ENCODE assay signal across 10 cellular contexts in genomic region chr16:70432304-70432799, GRCh38. TPM values are rescaled to one million over a fixed set of nuclear protein-coding genes. Genes with fewer than 3 reads are reported as not detected.
DNase-seq lines count a peak whose midpoint lies in the region; ATAC-seq lines count a peak whose summit lies in the region.
"Had no signal": no experiment of that assay in that cellular context is flagged by ENCODE, and none has a peak within 500 bp of the region (broad histone marks: within the 10 kb centered on the region; RNA-seq: fewer than 3 reads in every experiment).

No MANE protein-coding gene starts in this region.

- peak overlapping the region; percentile 4 to 83 (median 62); a peak in 20 of 22 replicates for H3K9ac ChIP-seq in BLaER1 treated with 17β-estradiol and CSF1 and Interleukin-3, amounts not matched to agents 10 nM and 100 nM
- H3K9ac ChIP-seq in HUES6 (ENCODE audit: low read length), result peak overlapping the region; percentile 29

- peak overlapping the region in 10 of 11 experiments; percentile 68 to 98 (median 94); a peak in 21 of 22 replicates for H3K27ac ChIP-seq in BLaER1 treated with 17β-estradiol and CSF1 and Interleukin-3, amounts not matched to agents 10 nM and 100 nM
- peak overlapping the region; percentile 32 for H3K27ac ChIP-seq in HUES6 (ENCODE audit: low read depth, low read length)
- peak overlapping the region; percentile 55 for H3K27ac ChIP-seq in naive thymus-derived CD4-positive, alpha-beta T cell (ENCODE audit: low read depth, low read length)

- peak overlapping the region; percentile 37 for H3K4me3 Mint-ChIP-seq in activated naive CD8-positive, alpha-beta T cell treated with anti-CD3 and anti-CD28 coated beads, Interleukin-2, amount 10 ng/mL, durations not matched to agents 7 days and 5 days
- peak overlapping the region in 2 of 10 donors; percentile 39 to 63 for H3K4me3 Mint-ChIP-seq in naive thymus-derived CD4-positive, alpha-beta T cell

- peaks cover 59% of the 10 kb centered on the region for H3K4me1 Mint-ChIP-seq in activated naive CD8-positive, alpha-beta T cell treated with anti-CD3 and anti-CD28 coated beads, Interleukin-2, amount 10 ng/mL, durations not matched to agents 7 days and 5 days
- H3K4me1 Mint-ChIP-seq in naive thymus-derived CD4-positive, alpha-beta T cell, result peaks cover 53 to 88% (median 78%) of the 10 kb centered on the region in 7 donors

- DNase-seq in activated naive CD8-positive, alpha-beta T cell treated with anti-CD3 and anti-CD28 coated beads, Interleukin-2, amount 10 ng/mL, durations not matched to agents 7 days and 5 days, result no peak
- no peak for DNase-seq in naive thymus-derived CD4-positive, alpha-beta T cell
- DNase-seq in RKO (ENCODE audit: low spot score) (no peak), SW 1271 (lab: John Stamatoyannopoulos, UW) (no peak), epidermal melanocyte (ENCODE audit: insufficient read length, low spot score) (no peak)
- DNase-seq: activated gamma-delta T cell; stimulated activated CD4-positive, alpha-beta T cell treated with anti-CD3 and anti-CD28 coated beads, Interleukin-1b, Interleukin-23, amount 100 ng/mL, for 48 hours had no signal

- H3K27ac Mint-ChIP-seq in activated naive CD8-positive, alpha-beta T cell treated with anti-CD3 and anti-CD28 coated beads, Interleukin-2, amount 10 ng/mL, durations not matched to agents 7 days and 5 days, result peak overlapping the region; percentile 43
- peak overlapping the region in 8 of 9 donors; percentile 51 to 88 (median 78) for H3K27ac Mint-ChIP-seq in naive thymus-derived CD4-positive, alpha-beta T cell

- no peaks in the 10 kb centered on the region for H3K27me3 ChIP-seq in BLaER1 treated with 17β-estradiol and CSF1 and Interleukin-3, amounts not matched to agents 10 nM and 100 nM
- no peaks in the 10 kb centered on the region for H3K27me3 ChIP-seq in HUES6 (ENCODE audit: control insufficient read depth, insufficient read depth, low read length)
- H3K27me3 ChIP-seq in naive thymus-derived CD4-positive, alpha-beta T cell (ENCODE audit: control insufficient read depth in 2 of 2, insufficient read depth in 2 of 2, low read length in 2 of 2), result no peaks in the 10 kb centered on the region

- intact Hi-C loops in naive thymus-derived CD4-positive, alpha-beta T cell (cut with micrococcal nuclease), result loop anchor here in 1 of 2 donors (2.0 to 5.0 kb wide), 2 partner anchors 14 to 855 kb away; partner anchors contain the start of gene CMTR2

- no peak for ATAC-seq in activated naive CD8-positive, alpha-beta T cell treated with anti-CD3 and anti-CD28 coated beads, Interleukin-2, amount 10 ng/mL, durations not matched to agents 7 days and 5 days (ENCODE audit: low read depth)
- no peak for ATAC-seq in naive thymus-derived CD4-positive, alpha-beta T cell
- no peak for ATAC-seq in HG03354 (IDR thresholded peaks at IDR 0.05; ENCODE audit: poor library complexity, severe bottlenecking, unreplicated experiment)

- peak overlapping the region; percentile 80 to 99 (median 97) for H3K4me2 ChIP-seq in BLaER1 treated with 17β-estradiol and CSF1 and Interleukin-3, amounts not matched to agents 10 nM and 100 nM

- POLR2A ChIA-PET in activated naive CD8-positive, alpha-beta T cell treated with anti-CD3 and anti-CD28 coated beads, Interleukin-2, amount 10 ng/mL, durations not matched to agents 7 days and 5 days (lab: Charles Lee), result interaction anchor here (1.0 to 4.3 kb wide), 3 partner anchors 14 to 52 kb away, joined by 5 to 18 read pairs (median 6); no protein-coding TSS in a partner anchor
- POLR2A ChIA-PET in naive thymus-derived CD4-positive, alpha-beta T cell (lab: Charles Lee), result interaction anchor here (0.6 to 2.2 kb wide), 4 partner anchors 21 to 52 kb away, joined by 3 to 8 read pairs (median 4); no protein-coding TSS in a partner anchor

- H3K36me3 ChIP-seq in BLaER1 treated with 17β-estradiol and CSF1 and Interleukin-3, amounts not matched to agents 10 nM and 100 nM, result peaks cover 6 to 16% (median 10%) of the 10 kb centered on the region in 11 experiments; a peak in 15 of 22 replicates
- peaks cover 6% of the 10 kb centered on the region; the same call in 1 of the 2 replicates for H3K36me3 ChIP-seq in HUES6 (ENCODE audit: control insufficient read depth, insufficient read depth, low read length)
- H3K36me3 ChIP-seq in naive thymus-derived CD4-positive, alpha-beta T cell (ENCODE audit: control insufficient read depth in 2 of 3, insufficient read depth in 3 of 3, low read length in 3 of 3), result no peaks in the 10 kb centered on the region

- peaks cover 10% of the 10 kb centered on the region for H3K36me3 Mint-ChIP-seq in activated naive CD8-positive, alpha-beta T cell treated with anti-CD3 and anti-CD28 coated beads, Interleukin-2, amount 10 ng/mL, durations not matched to agents 7 days and 5 days
- peaks cover 0 to 17% (median 3%) of the 10 kb centered on the region in 5 donors for H3K36me3 Mint-ChIP-seq in naive thymus-derived CD4-positive, alpha-beta T cell

- CTCF ChIA-PET in naive thymus-derived CD4-positive, alpha-beta T cell (lab: Charles Lee), result interaction anchor here (0.6 to 1.7 kb wide), 2 partner anchors 11 to 28 kb away, joined by 3 to 5 read pairs; no protein-coding TSS in a partner anchor

- peaks cover 92 to 98% (median 96%) of the 10 kb centered on the region in 10 experiments for H3K4me1 ChIP-seq in BLaER1 treated with 17β-estradiol and CSF1 and Interleukin-3, amounts not matched to agents 10 nM and 100 nM
- H3K4me1 ChIP-seq in HUES6 (ENCODE audit: control insufficient read depth, insufficient read depth, low read length), result peaks cover 70% of the 10 kb centered on the region
- peaks cover 21 to 38% of the 10 kb centered on the region in 2 donors for H3K4me1 ChIP-seq in naive thymus-derived CD4-positive, alpha-beta T cell (ENCODE audit: control insufficient read depth in 2 of 2, insufficient read depth in 2 of 2, low read length in 2 of 2)

- H4K20me1 ChIP-seq in BLaER1 treated with 17β-estradiol and CSF1 and Interleukin-3, amounts not matched to agents 10 nM and 100 nM, result peaks cover 6 to 70% (median 26%) of the 10 kb centered on the region in 11 experiments; a peak in 17 of 22 replicates

- H3K9me3 ChIP-seq in BLaER1 treated with 17β-estradiol and CSF1 and Interleukin-3, amounts not matched to agents 10 nM and 100 nM (replicated peaks in 1 of 11), result no peaks in the 10 kb centered on the region
- no peaks in the 10 kb centered on the region for H3K9me3 ChIP-seq in HUES6 (ENCODE audit: control insufficient read depth, insufficient read depth, low read depth, low read length)
- H3K9me3 ChIP-seq in naive thymus-derived CD4-positive, alpha-beta T cell (ENCODE audit: control insufficient read depth in 2 of 3, low read length in 3 of 3), result no peaks in the 10 kb centered on the region

- H3K9me3 Mint-ChIP-seq in activated naive CD8-positive, alpha-beta T cell treated with anti-CD3 and anti-CD28 coated beads, Interleukin-2, amount 10 ng/mL, durations not matched to agents 7 days and 5 days, result no peaks in the 10 kb centered on the region
- H3K9me3 Mint-ChIP-seq in naive thymus-derived CD4-positive, alpha-beta T cell, result no peaks in the 10 kb centered on the region

- no peaks in the 10 kb centered on the region for H3K27me3 Mint-ChIP-seq in activated naive CD8-positive, alpha-beta T cell treated with anti-CD3 and anti-CD28 coated beads, Interleukin-2, amount 10 ng/mL, durations not matched to agents 7 days and 5 days
- no peaks in the 10 kb centered on the region for H3K27me3 Mint-ChIP-seq in naive thymus-derived CD4-positive, alpha-beta T cell

- peak overlapping the region in 5 of 10 experiments; percentile 24 to 48 (median 25); a peak in 7 of 20 replicates for H3K4me3 ChIP-seq in BLaER1 treated with 17β-estradiol and CSF1 and Interleukin-3, amounts not matched to agents 10 nM and 100 nM
- H3K4me3 ChIP-seq in HUES6 (ENCODE audit: low read depth, low read length), result no peak overlapping the region
- no peak overlapping the region for H3K4me3 ChIP-seq in naive thymus-derived CD4-positive, alpha-beta T cell (ENCODE audit: low read length)

RNA-seq across cellular contexts. Expression of gene ST3GAL2, which starts 6.5 kb away (rescaled TPM):
- 10 to 100 TPM; 31.9 to 38.6 TPM for total RNA-seq in activated naive CD8-positive, alpha-beta T cell treated with anti-CD3 and anti-CD28 coated beads, Interleukin-2, amount 10 ng/mL, durations not matched to agents 7 days and 5 days
- 10 to 100 TPM; 16.6 to 35.9 (median 30.4) TPM for total RNA-seq in naive thymus-derived CD4-positive, alpha-beta T cell
- polyA plus RNA-seq in naive thymus-derived CD4-positive, alpha-beta T cell, result 10 to 100 TPM; 11.3 to 22.5 TPM

RNA-seq across cellular contexts. Expression of gene FCSK, which starts 22.0 kb away (rescaled TPM):
- 10 to 100 TPM; 24.3 to 26.0 TPM for total RNA-seq in activated naive CD8-positive, alpha-beta T cell treated with anti-CD3 and anti-CD28 coated beads, Interleukin-2, amount 10 ng/mL, durations not matched to agents 7 days and 5 days
- 10 to 100 TPM; 23.7 to 45.2 (median 36.7) TPM for total RNA-seq in naive thymus-derived CD4-positive, alpha-beta T cell
- 10 to 100 TPM in 1 of 2 donors, 1 to 10 TPM in 1; 7.5 to 10.3 TPM for polyA plus RNA-seq in naive thymus-derived CD4-positive, alpha-beta T cell

Comparison
In these comparisons a context has a peak if more than half of its experiments do, and no peak if none do; other contexts are left out.
1. H3K27ac ChIP-seq: peak in every context shown above with its lines; median percentile 94 in BLaER1 treated with 17β-estradiol and CSF1 and Interleukin-3, amounts not matched to agents 10 nM and 100 nM; 55 in naive thymus-derived CD4-positive, alpha-beta T cell; 32 in HUES6.